ENCODE assay signal across 8 cellular contexts in the genomic region with DNA sequence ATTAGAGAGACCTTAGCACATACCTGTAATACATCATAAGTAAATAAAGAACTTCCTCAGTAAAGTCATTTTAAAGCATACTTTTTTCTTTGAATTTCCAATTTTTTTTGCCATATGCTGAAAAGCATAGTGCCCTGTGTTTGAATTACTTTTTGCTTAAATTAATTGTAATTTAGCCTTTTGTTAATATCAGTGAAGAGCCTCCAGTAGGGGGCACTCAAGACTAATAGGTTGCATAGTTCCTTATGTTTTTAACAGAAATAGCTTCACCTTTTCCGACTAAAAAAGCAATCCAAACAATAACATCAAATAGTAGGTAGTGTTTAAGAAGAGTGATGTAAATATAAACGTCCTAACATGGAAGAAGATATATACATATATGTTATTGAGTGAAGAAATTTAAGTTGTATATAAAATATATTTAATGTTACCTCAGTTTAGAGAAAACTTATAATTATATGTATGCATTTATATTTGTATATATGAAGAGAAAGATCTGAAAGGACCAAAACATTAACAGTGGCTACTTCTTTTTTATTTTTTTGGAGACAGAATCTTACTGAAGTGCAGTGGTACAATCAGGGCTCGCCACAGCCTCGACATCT. TPM values are rescaled to one million over a fixed set of nuclear protein-coding genes. Genes with fewer than 3 reads are reported as not detected.
DNase-seq lines count a peak whose midpoint lies in the region; ATAC-seq and TF ChIP-seq lines count a peak whose summit lies in the region.

No MANE protein-coding gene starts in this region.

- H3K27me3 Mint-ChIP-seq in activated CD4-positive, alpha-beta T cell treated with anti-CD3 and anti-CD28 coated beads, Interleukin-2, amount 10 ng/mL, durations not matched to agents 7 days and 5 days = no peaks in the 10 kb centered on the region

- H3K4me1 Mint-ChIP-seq in activated CD4-positive, alpha-beta T cell treated with anti-CD3 and anti-CD28 coated beads, Interleukin-2, amount 10 ng/mL, durations not matched to agents 7 days and 5 days = peaks cover 8% of the 10 kb centered on the region

- no peak overlapping the region for H3K27ac ChIP-seq in foreskin keratinocyte

- H3K4me3 ChIP-seq in AG09309 (ENCODE audit: control insufficient read depth, low read depth, low read length) (no peak overlapping the region), retinal pigment epithelial cell (ENCODE audit: low read length) (no peak overlapping the region)

- H3K36me3 Mint-ChIP-seq in activated CD4-positive, alpha-beta T cell treated with anti-CD3 and anti-CD28 coated beads, Interleukin-2, amount 10 ng/mL, durations not matched to agents 7 days and 5 days (ENCODE audit: low read depth) = peaks cover 35% of the 10 kb centered on the region

- CTCF ChIA-PET in activated CD4-positive, alpha-beta T cell treated with anti-CD3 and anti-CD28 coated beads, Interleukin-2, amount 10 ng/mL, durations not matched to agents 7 days and 5 days (lab: Charles Lee) = interaction anchor here (0.6 to 1.6 kb wide), 5 partner anchors 159 to 413 kb away, joined by 3 to 5 read pairs (median 3); no protein-coding TSS in a partner anchor

- ATAC-seq in foreskin keratinocyte (no peak), HG02885 (IDR thresholded peaks at IDR 0.05; ENCODE audit: poor library complexity, unreplicated experiment) (no peak)

- H3K27ac Mint-ChIP-seq in activated CD4-positive, alpha-beta T cell treated with anti-CD3 and anti-CD28 coated beads, Interleukin-2, amount 10 ng/mL, durations not matched to agents 7 days and 5 days = no peak overlapping the region

- DNase-seq in AG09309 (ENCODE audit: low read depth) = no peak
- peak; percentile 28 for DNase-seq in GM04504 (ENCODE audit: low read depth)
- DNase-seq in NCI-H2107 treated with DMSO at 0.1 percent for 48 hours (lab: John Stamatoyannopoulos, UW; ENCODE audit: unreplicated experiment) = peak; percentile 29
- DNase-seq in activated CD4-positive, alpha-beta T cell treated with anti-CD3 and anti-CD28 coated beads, Interleukin-2, amount 10 ng/mL, durations not matched to agents 7 days and 5 days = peak; percentile 65
- DNase-seq in foreskin keratinocyte = peak in 1 of 2 donors; percentile 28
- no peak for DNase-seq in retinal pigment epithelial cell (ENCODE audit: low read depth)
- DNase-seq in T1000 (lab: John Stamatoyannopoulos, UW) = no peak

- H3K27me3 ChIP-seq in foreskin keratinocyte = no peaks in the 10 kb centered on the region

- TF ChIP-seq CTCF in AG09309 (IDR thresholded peaks at IDR 0.05; ENCODE audit: control insufficient read depth, insufficient read depth, low read depth, low read length, missing control alignments) (peak; percentile 57), foreskin keratinocyte (conservative IDR thresholded peaks at IDR 0.05) (peak; percentile 86), retinal pigment epithelial cell (conservative IDR thresholded peaks at IDR 0.05; ENCODE audit: low read depth, low read length) (peak; percentile 64)

- H3K9me3 Mint-ChIP-seq in activated CD4-positive, alpha-beta T cell treated with anti-CD3 and anti-CD28 coated beads, Interleukin-2, amount 10 ng/mL, durations not matched to agents 7 days and 5 days = no peaks in the 10 kb centered on the region

- no peak overlapping the region for H3K4me3 Mint-ChIP-seq in activated CD4-positive, alpha-beta T cell treated with anti-CD3 and anti-CD28 coated beads, Interleukin-2, amount 10 ng/mL, durations not matched to agents 7 days and 5 days

- POLR2A ChIA-PET in activated CD4-positive, alpha-beta T cell treated with anti-CD3 and anti-CD28 coated beads, Interleukin-2, amount 10 ng/mL, durations not matched to agents 7 days and 5 days (lab: Charles Lee) = no interaction called here

- no peaks in the 10 kb centered on the region for H3K4me1 ChIP-seq in foreskin keratinocyte

RNA-seq across cellular contexts. Expression of a gene that starts 18.6 kb away (rescaled TPM):
- 10 to 100 TPM; 62.7 to 65.8 TPM for total RNA-seq in activated CD4-positive, alpha-beta T cell treated with anti-CD3 and anti-CD28 coated beads, Interleukin-2, amount 10 ng/mL, durations not matched to agents 7 days and 5 days
- 38.0 and 53.1 TPM in 2 replicates for total RNA-seq in foreskin keratinocyte
- polyA plus RNA-seq in foreskin keratinocyte = 37.8 and 57.0 TPM in 2 replicates

RNA-seq across cellular contexts. Expression of a gene that starts 19.2 kb away (rescaled TPM):
- under 1 TPM; 0.27 to 0.50 TPM for total RNA-seq in activated CD4-positive, alpha-beta T cell treated with anti-CD3 and anti-CD28 coated beads, Interleukin-2, amount 10 ng/mL, durations not matched to agents 7 days and 5 days
- 0.04 TPM in 1 of 2 replicates, not detected in the other for total RNA-seq in foreskin keratinocyte
- not detected in 2 replicates for polyA plus RNA-seq in foreskin keratinocyte

RNA-seq across cellular contexts. Expression of a gene that starts 44.6 kb away (rescaled TPM):
- not detected for total RNA-seq in activated CD4-positive, alpha-beta T cell treated with anti-CD3 and anti-CD28 coated beads, Interleukin-2, amount 10 ng/mL, durations not matched to agents 7 days and 5 days
- 0.04 and 0.07 TPM in 2 replicates for total RNA-seq in foreskin keratinocyte
- 0.01 TPM in 1 of 2 replicates, not detected in the other for polyA plus RNA-seq in foreskin keratinocyte

Comparison
In these comparisons a context has a peak if more than half of its experiments do, and no peak if none do; other contexts are left out.
1. DNase-seq: peak in GM04504 (single experiment), NCI-H2107 treated with DMSO at 0.1 percent for 48 hours (single experiment) and activated CD4-positive, alpha-beta T cell treated with anti-CD3 and anti-CD28 coated beads, Interleukin-2, amount 10 ng/mL, durations not matched to agents 7 days and 5 days (single experiment); none in AG09309 (single experiment), retinal pigment epithelial cell (single experiment) and T1000 (single experiment).
2. Peak in every context shown above with its lines, with median percentiles within 50 percentile points of each other: CTCF ChIP-seq.